Comparison of ENCODE assay signal across 8 cellular contexts in genomic region chr3:169146866-169147245, GRCh38.
DNase-seq lines count a peak whose midpoint lies in the region; ATAC-seq and TF ChIP-seq lines count a peak whose summit lies in the region.

No MANE protein-coding gene starts in this region.

- H2AFZ ChIP-seq in mesenchymal stem cell (ENCODE audit: low read depth, low read length), result no peak overlapping the region

- H3K36me3 ChIP-seq in BJ (ENCODE audit: control insufficient read depth, insufficient read depth, low read length) (no peaks in the 10 kb centered on the region), HUES64 (ENCODE audit: insufficient read depth, low read length) (no peaks in the 10 kb centered on the region), mesenchymal stem cell (ENCODE audit: control insufficient read depth in 1 of 2, insufficient read depth in 2 of 2, low read depth in 1 of 2, low read length in 2 of 2) (no peaks in the 10 kb centered on the region)

- H2AK5ac ChIP-seq in mesenchymal stem cell (ENCODE audit: low read length, severe bottlenecking), result no peak overlapping the region

- no peak overlapping the region for H3K23ac ChIP-seq in mesenchymal stem cell (ENCODE audit: low read length in 2 of 2)

- H3K9ac ChIP-seq in HUES64 (ENCODE audit: low read depth, low read length) (no peak overlapping the region), mesenchymal stem cell (ENCODE audit: low read length) (peak overlapping the region; percentile 85)

- H2BK15ac ChIP-seq in mesenchymal stem cell (ENCODE audit: low read depth, poor library complexity, severe bottlenecking), result no peak overlapping the region

- H3K27me3 ChIP-seq in BJ (ENCODE audit: control insufficient read depth, insufficient read depth, low read length), result no peaks in the 10 kb centered on the region
- H3K27me3 ChIP-seq in HUES64 (ENCODE audit: insufficient read depth, low read length), result peaks cover 76% of the 10 kb centered on the region
- peaks cover 0 to 56% of the 10 kb centered on the region in 2 experiments for H3K27me3 ChIP-seq in mesenchymal stem cell (ENCODE audit: control insufficient read depth in 1 of 2, insufficient read depth in 1 of 2, low read length in 2 of 2)

- H4K91ac ChIP-seq in mesenchymal stem cell (ENCODE audit: low read length), result no peak overlapping the region

- no peak overlapping the region for H3K27ac ChIP-seq in HUES64 (ENCODE audit: low read depth, low read length)
- H3K27ac ChIP-seq in mesenchymal stem cell (ENCODE audit: low read length, poor library complexity, severe bottlenecking), result peak overlapping the region; percentile 60

- H3K4ac ChIP-seq in mesenchymal stem cell (ENCODE audit: low read depth in 1 of 2, low read length in 2 of 2), result no peak overlapping the region

- peaks cover 2% of the 10 kb centered on the region for H3K79me1 ChIP-seq in mesenchymal stem cell (replicated peaks; ENCODE audit: low read length, poor library complexity, severe bottlenecking)

- POLR2A ChIA-PET in BJ (lab: Charles Lee), result interaction anchor here (0.6 kb wide), 1 partner anchor 77 kb away, joined by 5 read pairs; no protein-coding TSS in a partner anchor

- ATAC-seq in HG02571 (IDR thresholded peaks at IDR 0.05; ENCODE audit: unreplicated experiment) (no peak), HG02973 (IDR thresholded peaks at IDR 0.05; ENCODE audit: unreplicated experiment) (no peak)

- H3K4me2 ChIP-seq in mesenchymal stem cell (ENCODE audit: low read length, poor library complexity, severe bottlenecking), result peak overlapping the region; percentile 66

- H3K9me3 ChIP-seq in HUES64 (ENCODE audit: insufficient read depth, low read depth, low read length) (no peaks in the 10 kb centered on the region), mesenchymal stem cell (ENCODE audit: control insufficient read depth, low read length) (no peaks in the 10 kb centered on the region)

- H3K18ac ChIP-seq in mesenchymal stem cell (ENCODE audit: low read depth in 1 of 2, low read length in 2 of 2), result no peak overlapping the region

- H2BK12ac ChIP-seq in mesenchymal stem cell (ENCODE audit: low read length in 2 of 2), result no peak overlapping the region

- H3K4me3 ChIP-seq in BJ (ENCODE audit: low read depth, low read length) (peak overlapping the region; percentile 72), HUES64 (ENCODE audit: low read length) (peak overlapping the region; percentile 58), cardiac fibroblast (replicated peaks in 1 of 2; ENCODE audit: low read depth in 2 of 2, low read length in 2 of 2) (peak overlapping the region; percentile 73 to 76), mesenchymal stem cell (ENCODE audit: insufficient read depth in 1 of 2, low read depth in 1 of 2, low read length in 2 of 2) (peak overlapping the region; percentile 62 to 91)

- H3K4me1 ChIP-seq in HUES64 (ENCODE audit: insufficient read depth, low read length) (peaks cover 22% of the 10 kb centered on the region), mesenchymal stem cell (ENCODE audit: control insufficient read depth, insufficient read depth, low read depth, low read length) (peaks cover 4% of the 10 kb centered on the region)

- DNase-seq in BJ (ENCODE audit: low read depth) (no peak), cardiac fibroblast (ENCODE audit: low read depth in 2 of 2) (peak in 1 of 2 donors; percentile 41), mesenchymal stem cell (no peak), NCI-H748 (lab: John Stamatoyannopoulos, UW; ENCODE audit: unreplicated experiment) (no peak), middle frontal gyrus (ENCODE audit: extremely low spot score, low spot score) (no peak)

- TF ChIP-seq CTCF in BJ (IDR thresholded peaks at IDR 0.05; ENCODE audit: insufficient read depth, low read depth, low read length), result no peak
- TF ChIP-seq CTCF in cardiac fibroblast (IDR thresholded peaks at IDR 0.05; ENCODE audit: low read depth, low read length), result no peak

- no peak overlapping the region for H2BK5ac ChIP-seq in mesenchymal stem cell (ENCODE audit: low read depth, low read length, poor library complexity, severe bottlenecking)

- CTCF ChIA-PET in BJ (lab: Yijun Ruan, JAX), result interaction anchor here (0.8 to 2.0 kb wide), 3 partner anchors 28 to 521 kb away, joined by 3 to 6 read pairs (median 3); no protein-coding TSS in a partner anchor

- 1% methylated on average over 11 of the region's 12 CpGs for WGBS in HUES64
- 0% methylated on average over 9 of the region's 12 CpGs for WGBS in mesenchymal stem cell

- no peak overlapping the region for H4K8ac ChIP-seq in mesenchymal stem cell (ENCODE audit: low read length)

- no peak overlapping the region for H3K14ac ChIP-seq in mesenchymal stem cell (ENCODE audit: low read length in 2 of 2)

- H2BK120ac ChIP-seq in mesenchymal stem cell (ENCODE audit: low read depth, low read length), result no peak overlapping the region
